1 cellular context compared by ENCODE assay signal in the genomic region with DNA sequence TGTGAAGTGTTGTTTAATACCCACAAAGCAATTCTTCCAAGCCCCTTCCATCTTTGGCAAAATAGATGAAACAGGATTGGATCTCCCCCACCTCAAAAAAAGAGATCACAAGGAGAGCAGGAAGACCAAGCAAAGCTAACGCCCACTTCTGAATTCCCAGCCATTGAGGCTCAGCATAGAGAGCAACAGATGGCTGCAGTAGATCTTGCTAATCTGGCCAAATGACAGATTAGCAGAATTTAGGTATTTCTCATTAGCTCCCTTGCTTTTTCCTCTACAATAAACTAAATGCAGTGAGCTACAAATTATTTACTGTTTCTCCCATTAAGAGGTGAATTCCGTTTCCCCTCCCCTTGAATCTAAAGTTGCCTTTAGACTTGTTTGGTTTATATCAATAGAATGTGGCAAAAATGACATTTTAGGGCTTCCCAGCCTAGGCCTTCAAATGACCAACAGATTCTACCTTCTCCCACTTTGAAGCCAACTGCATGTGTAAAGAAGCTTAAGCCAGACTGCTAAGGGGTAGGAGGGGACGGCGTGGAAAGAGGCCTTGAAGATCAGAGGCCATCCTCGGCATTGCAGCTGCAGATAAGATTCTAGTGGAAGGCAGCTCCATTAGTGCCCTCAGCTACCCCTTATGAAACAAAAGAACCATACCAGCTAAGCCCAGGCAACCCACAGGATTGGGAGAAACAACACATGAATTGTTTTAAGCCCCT.
A peak's percentile ranks its signal among the peaks of the same experiment; 100 is the strongest.
TF ChIP-seq lines count a peak whose summit lies in the region.

No MANE protein-coding gene starts in this region.

TF ChIP-seq in K562, 482 proteins besides CTCF, POLR2A, EP300 and RAD21 (continued from another document and continues in another):
- TF ChIP-seq HBP1 (CRISPR knock-in tag; IDR thresholded peaks at IDR 0.05) (no peak), NRF1 (conservative IDR thresholded peaks at IDR 0.05 in 1 of 2, IDR thresholded peaks at IDR 0.05 in 1 of 2) (no peak), HNRNPLL (IDR thresholded peaks at IDR 0.05; ENCODE audit: low read depth, low read length, poor library complexity, severe bottlenecking) (no peak), BRF2 (IDR thresholded peaks at IDR 0.05; ENCODE audit: borderline replicate concordance, insufficient read depth, insufficient read length) (no peak), DMBX1 (CRISPR knock-in tag; IDR thresholded peaks at IDR 0.05; ENCODE audit: borderline replicate concordance) (peak; percentile 27; the same call in 1 of the 2 replicates), NCOA1 (IDR thresholded peaks at IDR 0.05; ENCODE audit: low read depth) (peak; percentile 48), CHD2 (IDR thresholded peaks at IDR 0.05; ENCODE audit: low read depth, low read length) (no peak), PHF8 (IDR thresholded peaks at IDR 0.05; ENCODE audit: borderline replicate concordance, low read length) (no peak), TRIM28 (IDR thresholded peaks at IDR 0.05) (no peak), HDGF (IDR thresholded peaks at IDR 0.05) (no peak), RB1 (IDR thresholded peaks at IDR 0.05; ENCODE audit: low read depth) (no peak), ETV6 (IDR thresholded peaks at IDR 0.05; ENCODE audit: borderline replicate concordance in 1 of 2, low read depth in 2 of 2, low read length in 1 of 2) (no peak), ETV6 (CRISPR knock-in tag; IDR thresholded peaks at IDR 0.05; ENCODE audit: borderline replicate concordance) (no peak), TAL1 (IDR thresholded peaks at IDR 0.05) (peak; percentile 66; the same call in 1 of the 2 replicates), CCNT2 (IDR thresholded peaks at IDR 0.05; ENCODE audit: borderline replicate concordance, extremely low read depth, insufficient read length, low read depth, low read length) (peak; percentile 23), HMGXB4 (CRISPR knock-in tag; IDR thresholded peaks at IDR 0.05) (no peak), MTF1 (CRISPR knock-in tag; IDR thresholded peaks at IDR 0.05; ENCODE audit: borderline replicate concordance) (no peak), CBFA2T2 (conservative IDR thresholded peaks at IDR 0.05) (0 out of 2 replicates have a peak, but pooled peaks have one; percentile 5), HES1 (IDR thresholded peaks at IDR 0.05; ENCODE audit: low read depth) (no peak), CHCHD3 (CRISPR knock-in tag; IDR thresholded peaks at IDR 0.05) (no peak), MTA2 (IDR thresholded peaks at IDR 0.05; ENCODE audit: low read depth) (no peak; the same call in 1 of the 2 replicates), ZNF717 (CRISPR knock-in tag; IDR thresholded peaks at IDR 0.05) (no peak), HDAC1 (IDR thresholded peaks at IDR 0.05) (0 out of 4 replicates have a peak, but pooled peaks of 1 of the 2 experiments have one; percentile 17), CREB3 (tag; conservative IDR thresholded peaks at IDR 0.05; ENCODE audit: low read depth) (0 out of 2 replicates have a peak, but pooled peaks have one; percentile 51), KAT2B (IDR thresholded peaks at IDR 0.05; ENCODE audit: low read depth, low read length) (no peak), MEF2D (tag; conservative IDR thresholded peaks at IDR 0.05; ENCODE audit: low read depth) (no peak), CXXC5 (CRISPR knock-in tag; IDR thresholded peaks at IDR 0.05) (peak; percentile 45), TAF15 (IDR thresholded peaks at IDR 0.05; ENCODE audit: low read depth, low read length) (no peak), ELK1 (CRISPR knock-in tag; IDR thresholded peaks at IDR 0.05) (no peak), SLC30A9 (CRISPR knock-in tag; IDR thresholded peaks at IDR 0.05) (no peak), FOXM1 (IDR thresholded peaks at IDR 0.05; ENCODE audit: low read depth) (no peak), FOXM1 (CRISPR knock-in tag; IDR thresholded peaks at IDR 0.05; ENCODE audit: low read depth) (no peak), SNAPC5 (CRISPR knock-in tag; IDR thresholded peaks at IDR 0.05) (no peak), ZNF133 (CRISPR knock-in tag; IDR thresholded peaks at IDR 0.05) (no peak), RCOR1 (IDR thresholded peaks at IDR 0.05; ENCODE audit: borderline replicate concordance in 1 of 2, low read depth in 2 of 2, low read length in 2 of 2) (0 out of 4 replicates have a peak, but pooled peaks of 1 of the 2 experiments have one; percentile 20), ZFX (CRISPR knock-in tag; IDR thresholded peaks at IDR 0.05) (no peak), SMAD4 (CRISPR knock-in tag; conservative IDR thresholded peaks at IDR 0.05) (peak; percentile 29; the same call in 1 of the 2 replicates), DPF2 (IDR thresholded peaks at IDR 0.05) (peak; percentile 56), TARDBP (IDR thresholded peaks at IDR 0.05) (no peak), ZSCAN32 (CRISPR knock-in tag; IDR thresholded peaks at IDR 0.05) (no peak), SMARCC2 (IDR thresholded peaks at IDR 0.05; ENCODE audit: low read depth) (no peak), HMG20B (CRISPR knock-in tag; IDR thresholded peaks at IDR 0.05) (no peak), U2AF1 (optimal IDR thresholded peaks at IDR 0.05; ENCODE audit: low read depth, low read length) (no peak), BMI1 (IDR thresholded peaks at IDR 0.05; ENCODE audit: low read length) (no peak), NFIC (IDR thresholded peaks at IDR 0.05) (no peak), ZNF174 (CRISPR knock-in tag; IDR thresholded peaks at IDR 0.05) (no peak), CBFA2T3 (IDR thresholded peaks at IDR 0.05) (peak; percentile 64)
- TF ChIP-seq, protein P1, sequence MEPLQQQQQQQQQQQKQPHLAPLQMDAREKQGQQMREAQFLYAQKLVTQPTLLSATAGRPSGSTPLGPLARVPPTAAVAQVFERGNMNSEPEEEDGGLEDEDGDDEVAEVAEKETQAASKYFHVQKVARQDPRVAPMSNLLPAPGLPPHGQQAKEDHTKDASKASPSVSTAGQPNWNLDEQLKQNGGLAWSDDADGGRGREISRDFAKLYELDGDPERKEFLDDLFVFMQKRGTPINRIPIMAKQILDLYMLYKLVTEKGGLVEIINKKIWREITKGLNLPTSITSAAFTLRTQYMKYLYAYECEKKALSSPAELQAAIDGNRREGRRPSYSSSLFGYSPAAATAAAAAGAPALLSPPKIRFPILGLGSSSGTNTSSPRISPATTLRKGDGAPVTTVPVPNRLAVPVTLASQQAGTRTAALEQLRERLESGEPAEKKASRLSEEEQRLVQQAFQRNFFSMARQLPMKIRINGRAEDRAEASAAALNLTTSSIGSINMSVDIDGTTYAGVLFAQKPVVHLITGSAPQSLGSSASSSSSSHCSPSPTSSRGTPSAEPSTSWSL (CRISPR knock-in tag; IDR thresholded peaks at IDR 0.05; ENCODE audit: borderline replicate concordance): no peak
- TF ChIP-seq, protein P2, sequence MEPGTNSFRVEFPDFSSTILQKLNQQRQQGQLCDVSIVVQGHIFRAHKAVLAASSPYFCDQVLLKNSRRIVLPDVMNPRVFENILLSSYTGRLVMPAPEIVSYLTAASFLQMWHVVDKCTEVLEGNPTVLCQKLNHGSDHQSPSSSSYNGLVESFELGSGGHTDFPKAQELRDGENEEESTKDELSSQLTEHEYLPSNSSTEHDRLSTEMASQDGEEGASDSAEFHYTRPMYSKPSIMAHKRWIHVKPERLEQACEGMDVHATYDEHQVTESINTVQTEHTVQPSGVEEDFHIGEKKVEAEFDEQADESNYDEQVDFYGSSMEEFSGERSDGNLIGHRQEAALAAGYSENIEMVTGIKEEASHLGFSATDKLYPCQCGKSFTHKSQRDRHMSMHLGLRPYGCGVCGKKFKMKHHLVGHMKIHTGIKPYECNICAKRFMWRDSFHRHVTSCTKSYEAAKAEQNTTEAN (CRISPR knock-in tag; IDR thresholded peaks at IDR 0.05): no peak
- TF ChIP-seq, protein P3, sequence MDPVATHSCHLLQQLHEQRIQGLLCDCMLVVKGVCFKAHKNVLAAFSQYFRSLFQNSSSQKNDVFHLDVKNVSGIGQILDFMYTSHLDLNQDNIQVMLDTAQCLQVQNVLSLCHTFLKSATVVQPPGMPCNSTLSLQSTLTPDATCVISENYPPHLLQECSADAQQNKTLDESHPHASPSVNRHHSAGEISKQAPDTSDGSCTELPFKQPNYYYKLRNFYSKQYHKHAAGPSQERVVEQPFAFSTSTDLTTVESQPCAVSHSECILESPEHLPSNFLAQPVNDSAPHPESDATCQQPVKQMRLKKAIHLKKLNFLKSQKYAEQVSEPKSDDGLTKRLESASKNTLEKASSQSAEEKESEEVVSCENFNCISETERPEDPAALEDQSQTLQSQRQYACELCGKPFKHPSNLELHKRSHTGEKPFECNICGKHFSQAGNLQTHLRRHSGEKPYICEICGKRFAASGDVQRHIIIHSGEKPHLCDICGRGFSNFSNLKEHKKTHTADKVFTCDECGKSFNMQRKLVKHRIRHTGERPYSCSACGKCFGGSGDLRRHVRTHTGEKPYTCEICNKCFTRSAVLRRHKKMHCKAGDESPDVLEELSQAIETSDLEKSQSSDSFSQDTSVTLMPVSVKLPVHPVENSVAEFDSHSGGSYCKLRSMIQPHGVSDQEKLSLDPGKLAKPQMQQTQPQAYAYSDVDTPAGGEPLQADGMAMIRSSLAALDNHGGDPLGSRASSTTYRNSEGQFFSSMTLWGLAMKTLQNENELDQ (CRISPR knock-in tag; IDR thresholded peaks at IDR 0.05; ENCODE audit: borderline replicate concordance): no peak
- TF ChIP-seq, protein P4, sequence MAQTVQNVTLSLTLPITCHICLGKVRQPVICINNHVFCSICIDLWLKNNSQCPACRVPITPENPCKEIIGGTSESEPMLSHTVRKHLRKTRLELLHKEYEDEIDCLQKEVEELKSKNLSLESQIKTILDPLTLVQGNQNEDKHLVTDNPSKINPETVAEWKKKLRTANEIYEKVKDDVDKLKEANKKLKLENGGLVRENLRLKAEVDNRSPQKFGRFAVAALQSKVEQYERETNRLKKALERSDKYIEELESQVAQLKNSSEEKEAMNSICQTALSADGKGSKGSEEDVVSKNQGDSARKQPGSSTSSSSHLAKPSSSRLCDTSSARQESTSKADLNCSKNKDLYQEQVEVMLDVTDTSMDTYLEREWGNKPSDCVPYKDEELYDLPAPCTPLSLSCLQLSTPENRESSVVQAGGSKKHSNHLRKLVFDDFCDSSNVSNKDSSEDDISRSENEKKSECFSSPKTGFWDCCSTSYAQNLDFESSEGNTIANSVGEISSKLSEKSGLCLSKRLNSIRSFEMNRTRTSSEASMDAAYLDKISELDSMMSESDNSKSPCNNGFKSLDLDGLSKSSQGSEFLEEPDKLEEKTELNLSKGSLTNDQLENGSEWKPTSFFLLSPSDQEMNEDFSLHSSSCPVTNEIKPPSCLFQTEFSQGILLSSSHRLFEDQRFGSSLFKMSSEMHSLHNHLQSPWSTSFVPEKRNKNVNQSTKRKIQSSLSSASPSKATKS (CRISPR knock-in tag; IDR thresholded peaks at IDR 0.05): no peak
